13 cellular contexts compared by ENCODE assay signal in genomic region chr3:184552863-184553262, GRCh38. TPM values are rescaled to one million over a fixed set of nuclear protein-coding genes. Genes with fewer than 3 reads are reported as not detected.
DNase-seq lines count a peak whose midpoint lies in the region; ATAC-seq and TF ChIP-seq lines count a peak whose summit lies in the region.
"Had no signal": no experiment of that assay in that cellular context is flagged by ENCODE, and none has a peak within 500 bp of the region (broad histone marks: within the 10 kb centered on the region; RNA-seq: fewer than 3 reads in every experiment).

No MANE protein-coding gene starts in this region.

- no peak for ATAC-seq in T-helper 17 cell
- no peak for ATAC-seq in activated T-helper 17 cell treated with anti-CD3 and anti-CD28 coated beads, Interleukin-2, amount 50 U/mL, for 72 hours (replicated peaks)
- ATAC-seq in naive thymus-derived CD4-positive, alpha-beta T cell, result no peak
- ATAC-seq in upper lobe of right lung, result no peak

- no peak for TF ChIP-seq POLR2A in spleen (IDR thresholded peaks at IDR 0.05)

- H3K4me1 Mint-ChIP-seq in T-helper 17 cell, result peaks cover 26% of the 10 kb centered on the region
- H3K4me1 Mint-ChIP-seq in activated T-helper 17 cell treated with anti-CD3 and anti-CD28 coated beads, Interleukin-2, amount 50 U/mL, for 72 hours, result peaks cover 14% of the 10 kb centered on the region
- H3K4me1 Mint-ChIP-seq in naive thymus-derived CD4-positive, alpha-beta T cell, result peaks cover 13 to 74% (median 51%) of the 10 kb centered on the region in 7 donors

- CTCF ChIA-PET in naive thymus-derived CD4-positive, alpha-beta T cell (lab: Charles Lee), result interaction anchor here (5.1 kb wide), 1 partner anchor 10 kb away, joined by 32 read pairs; no protein-coding TSS in a partner anchor

- no peaks in the 10 kb centered on the region for H3K27me3 ChIP-seq in naive thymus-derived CD4-positive, alpha-beta T cell (ENCODE audit: control insufficient read depth in 2 of 2, insufficient read depth in 2 of 2, low read length in 2 of 2)
- H3K27me3 ChIP-seq in spleen (replicated peaks in 1 of 7) (peaks cover 0 to 69% (median 8%) of the 10 kb centered on the region in 7 donors), upper lobe of right lung (no peaks in the 10 kb centered on the region)

- 92 to 96% (median 94%) methylated on average over 13 of the region's 13 CpGs for WGBS in spleen, 5 donors

- peak overlapping the region; percentile 80 for H3K27ac Mint-ChIP-seq in T-helper 17 cell
- H3K27ac Mint-ChIP-seq in activated T-helper 17 cell treated with anti-CD3 and anti-CD28 coated beads, Interleukin-2, amount 50 U/mL, for 72 hours, result peak overlapping the region; percentile 34
- peak overlapping the region in 5 of 9 donors; percentile 20 to 97 (median 75) for H3K27ac Mint-ChIP-seq in naive thymus-derived CD4-positive, alpha-beta T cell

- intact Hi-C loops in naive thymus-derived CD4-positive, alpha-beta T cell (cut with micrococcal nuclease), result no loop called here
- intact Hi-C loops in spleen (cut with DNase I; ENCODE audit: low total_unique reads) (no loop called here), upper lobe of right lung (cut with DNase I) (no loop called here)

- no peaks in the 10 kb centered on the region for H3K36me3 ChIP-seq in naive thymus-derived CD4-positive, alpha-beta T cell (ENCODE audit: control insufficient read depth in 2 of 3, insufficient read depth in 3 of 3, low read length in 3 of 3)
- H3K36me3 ChIP-seq in spleen (no peaks in the 10 kb centered on the region), upper lobe of right lung (no peaks in the 10 kb centered on the region)
- H3K36me3 ChIP-seq: HAP-1 had no signal

- H3K4me1 ChIP-seq in naive thymus-derived CD4-positive, alpha-beta T cell (ENCODE audit: control insufficient read depth in 2 of 2, insufficient read depth in 2 of 2, low read length in 2 of 2), result peaks cover 0 to 49% of the 10 kb centered on the region in 2 donors
- H3K4me1 ChIP-seq in spleen, result peaks cover 0 to 14% (median 5%) of the 10 kb centered on the region in 6 donors
- H3K4me1 ChIP-seq in upper lobe of right lung, result peaks cover 13% of the 10 kb centered on the region
- H3K4me1 ChIP-seq: HAP-1 had no signal

- no peaks in the 10 kb centered on the region for H3K9me3 Mint-ChIP-seq in activated T-helper 17 cell treated with anti-CD3 and anti-CD28 coated beads, Interleukin-2, amount 50 U/mL, for 72 hours
- no peaks in the 10 kb centered on the region for H3K9me3 Mint-ChIP-seq in naive thymus-derived CD4-positive, alpha-beta T cell
- H3K9me3 Mint-ChIP-seq: CD4-positive, alpha-beta memory T cell had no signal

- peaks cover 2% of the 10 kb centered on the region for H3K36me3 Mint-ChIP-seq in T-helper 17 cell (ENCODE audit: low read depth)
- H3K36me3 Mint-ChIP-seq in activated T-helper 17 cell treated with anti-CD3 and anti-CD28 coated beads, Interleukin-2, amount 50 U/mL, for 72 hours (ENCODE audit: low read depth), result no peaks in the 10 kb centered on the region
- H3K36me3 Mint-ChIP-seq in naive thymus-derived CD4-positive, alpha-beta T cell, result no peaks in the 10 kb centered on the region
- H3K36me3 Mint-ChIP-seq: CD4-positive, alpha-beta memory T cell had no signal

- H3K4me3 ChIP-seq in naive thymus-derived CD4-positive, alpha-beta T cell (ENCODE audit: low read length), result no peak overlapping the region
- no peak overlapping the region for H3K4me3 ChIP-seq in spleen
- no peak overlapping the region for H3K4me3 ChIP-seq in upper lobe of right lung
- H3K4me3 ChIP-seq: HAP-1 had no signal

- H3K9me3 ChIP-seq in T-helper 17 cell (ENCODE audit: control insufficient read depth, low read length, poor library complexity, severe bottlenecking) (no peaks in the 10 kb centered on the region), spleen (no peaks in the 10 kb centered on the region), upper lobe of right lung (no peaks in the 10 kb centered on the region)
- no peaks in the 10 kb centered on the region for H3K9me3 ChIP-seq in naive thymus-derived CD4-positive, alpha-beta T cell (ENCODE audit: control insufficient read depth in 2 of 3, low read length in 3 of 3)
- H3K9me3 ChIP-seq: HAP-1 had no signal

- H3K27me3 Mint-ChIP-seq in T-helper 17 cell, result peaks cover 42% of the 10 kb centered on the region
- peaks cover 8% of the 10 kb centered on the region for H3K27me3 Mint-ChIP-seq in activated T-helper 17 cell treated with anti-CD3 and anti-CD28 coated beads, Interleukin-2, amount 50 U/mL, for 72 hours
- peaks cover 0 to 34% (median 15%) of the 10 kb centered on the region in 5 donors for H3K27me3 Mint-ChIP-seq in naive thymus-derived CD4-positive, alpha-beta T cell

- TF ChIP-seq CTCF in spleen (IDR thresholded peaks at IDR 0.05 in 8 of 11, conservative IDR thresholded peaks at IDR 0.05 in 3 of 11) (no peak), upper lobe of right lung (IDR thresholded peaks at IDR 0.05) (no peak)

- H3K27ac ChIP-seq in naive thymus-derived CD4-positive, alpha-beta T cell (ENCODE audit: low read depth, low read length), result no peak overlapping the region
- H3K27ac ChIP-seq in spleen (no peak overlapping the region), upper lobe of right lung (no peak overlapping the region)

- no peak for DNase-seq in T-helper 17 cell
- no peak for DNase-seq in naive thymus-derived CD4-positive, alpha-beta T cell
- DNase-seq in spleen, result peak; percentile 49
- no peak for DNase-seq in upper lobe of right lung
- no peak for DNase-seq in stimulated activated CD4-positive, alpha-beta T cell treated with anti-CD3 and anti-CD28 coated beads, Interleukin-12 subunit alpha, Interleukin-12 subunit beta, amount 100 ng/mL, for 4 hours
- DNase-seq: Calu3; CD4-positive, alpha-beta memory T cell; COR-L47; DMS53; DMS79 treated with DMSO at 0.1 percent for 48 hours; GOT3 had no signal

- no peak overlapping the region for H3K4me3 Mint-ChIP-seq in T-helper 17 cell
- H3K4me3 Mint-ChIP-seq in activated T-helper 17 cell treated with anti-CD3 and anti-CD28 coated beads, Interleukin-2, amount 50 U/mL, for 72 hours, result no peak overlapping the region
- H3K4me3 Mint-ChIP-seq in naive thymus-derived CD4-positive, alpha-beta T cell, result peak overlapping the region in 1 of 10 donors; percentile 44
- H3K4me3 Mint-ChIP-seq: CD4-positive, alpha-beta memory T cell had no signal

- POLR2A ChIA-PET in naive thymus-derived CD4-positive, alpha-beta T cell (lab: Charles Lee), result interaction anchor here (0.8 kb wide), 1 partner anchor 27 kb away, joined by 4 read pairs; no protein-coding TSS in a partner anchor

RNA-seq across cellular contexts. Expression of gene EPHB3, which starts 8.7 kb away (rescaled TPM):
- total RNA-seq in T-helper 17 cell, result under 1 TPM in 1 of 2 donors, not detected in 1; 0.35 TPM
- under 1 TPM in 1 of 2 donors, not detected in 1; 0.11 TPM for total RNA-seq in activated T-helper 17 cell treated with anti-CD3 and anti-CD28 coated beads, Interleukin-2, amount 50 U/mL, for 72 hours
- total RNA-seq in naive thymus-derived CD4-positive, alpha-beta T cell, result under 1 TPM; 0.07 to 0.49 (median 0.32) TPM
- under 1 TPM; 0.04 to 0.35 TPM for polyA plus RNA-seq in naive thymus-derived CD4-positive, alpha-beta T cell
- 1 to 10 TPM in 4 of 7 donors, under 1 TPM in 3; 0.23 to 2.3 (median 1.3) TPM for total RNA-seq in spleen
- under 1 TPM; 0.48 to 0.98 (median 0.52) TPM for polyA plus RNA-seq in spleen
- 7.8 TPM for total RNA-seq in upper lobe of right lung
